In genomic region chr1:1121611-1122077, GRCh38 we compare ENCODE assay signal across 12 cellular contexts. TPM values are rescaled to one million over a fixed set of nuclear protein-coding genes. Genes with fewer than 3 reads are reported as not detected.
A peak's percentile ranks its signal among the peaks of the same experiment; 100 is the strongest.
DNase-seq lines count a peak whose midpoint lies in the region; ATAC-seq, FAIRE-seq and TF ChIP-seq lines count a peak whose summit lies in the region.
"Had no signal": no experiment of that assay in that cellular context is flagged by ENCODE, and none has a peak within 500 bp of the region (broad histone marks: within the 10 kb centered on the region; RNA-seq: fewer than 3 reads in every experiment).

No MANE protein-coding gene starts in this region.

- H3K9ac ChIP-seq in BLaER1, result peak overlapping the region; percentile 67; the same call in 1 of the 2 replicates
- H3K9ac ChIP-seq in IMR-90 (ENCODE audit: low read depth, low read length), result no peak overlapping the region
- no peak overlapping the region for H3K9ac ChIP-seq in H1 (replicated peaks in 1 of 4; ENCODE audit: extremely low read depth in 1 of 4, low read depth in 3 of 4, low read length in 3 of 4)

- H2BK20ac ChIP-seq in IMR-90 (ENCODE audit: low read depth, low read length) (no peak overlapping the region), H1 (ENCODE audit: low read length) (no peak overlapping the region)

- H3K18ac ChIP-seq in IMR-90 (ENCODE audit: low read depth, low read length) (no peak overlapping the region), H1 (ENCODE audit: extremely low read depth, low read length) (peak overlapping the region; percentile 32; the same call in 1 of the 2 replicates)

- no peak overlapping the region for H3K56ac ChIP-seq in IMR-90 (ENCODE audit: extremely low read depth, insufficient read depth, low read length)
- no peak overlapping the region for H3K56ac ChIP-seq in H1 (replicated peaks; ENCODE audit: insufficient read length, low read depth, low read length)

- no peaks in the 10 kb centered on the region for H3K79me1 ChIP-seq in IMR-90 (ENCODE audit: low read depth in 1 of 2, low read length in 2 of 2)
- no peaks in the 10 kb centered on the region for H3K79me1 ChIP-seq in H1 (ENCODE audit: low read depth, low read length)

- TF ChIP-seq CTCF in IMR-90 (conservative IDR thresholded peaks at IDR 0.05; ENCODE audit: low read depth, low read length), result no peak
- TF ChIP-seq CTCF in H1 (IDR thresholded peaks at IDR 0.05; ENCODE audit: control extremely low read depth in 1 of 3, insufficient read depth in 1 of 3, low read depth in 1 of 3, low read length in 3 of 3), result no peak

- no TSS peak for BruUV-seq in IMR-90 (replicated peaks; lab: Mats Ljungman, UMichigan)

- TF ChIP-seq RAD21 in IMR-90 (IDR thresholded peaks at IDR 0.05; ENCODE audit: low read length) (no peak), H1 (IDR thresholded peaks at IDR 0.05 in 1 of 2, conservative IDR thresholded peaks at IDR 0.05 in 1 of 2; ENCODE audit: low read depth in 2 of 2, low read length in 2 of 2) (no peak)

- in situ Hi-C loops in IMR-90 (cut with MboI; ENCODE audit: low sequenced_read_pairs), result no loop called here

- peak overlapping the region; percentile 69 for H2AK9ac ChIP-seq in IMR-90 (replicated peaks; ENCODE audit: low read depth, low read length, poor library complexity)

- H3K36me3 ChIP-seq in BLaER1, result no peaks in the 10 kb centered on the region
- no peaks in the 10 kb centered on the region for H3K36me3 ChIP-seq in IMR-90 (ENCODE audit: control insufficient read depth, insufficient read depth, low read length)
- no peaks in the 10 kb centered on the region for H3K36me3 ChIP-seq in H1 (ENCODE audit: control insufficient read depth in 2 of 4, insufficient read depth in 4 of 4, low read length in 3 of 4)
- H3K36me3 ChIP-seq in neuron (ENCODE audit: insufficient read depth, low read length), result no peaks in the 10 kb centered on the region
- H3K36me3 ChIP-seq: cardiac muscle cell, lower lobe of right lung had no signal

- peak overlapping the region; percentile 93 for H3K4me2 ChIP-seq in BLaER1
- no peak overlapping the region for H3K4me2 ChIP-seq in IMR-90 (ENCODE audit: low read depth, low read length)
- H3K4me2 ChIP-seq in H1 (ENCODE audit: insufficient read depth in 1 of 2, low read depth in 2 of 2, low read length in 2 of 2), result no peak overlapping the region

- H3K23me2 ChIP-seq in H1 (ENCODE audit: low read depth, low read length), result peaks cover 1% of the 10 kb centered on the region; the same call in 1 of the 2 replicates

- DNase-seq in IMR-90 (no peak), H1 (ENCODE audit: low read depth in 1 of 2, low spot score in 2 of 2) (no peak), glomerular visceral epithelial cell (ENCODE audit: extremely low spot score) (no peak), T-helper 2 cell (no peak)
- DNase-seq in activated effector memory CD4-positive, alpha-beta T cell treated with anti-CD3 and anti-CD28 coated beads, Interleukin-2, amount 50 U/mL, for 16 hours, result no peak

- H3K9me3 ChIP-seq in BLaER1, result no peaks in the 10 kb centered on the region
- H3K9me3 ChIP-seq in IMR-90 (ENCODE audit: control insufficient read depth, insufficient read depth, low read length), result 0 out of 2 replicates have a peak, but pooled peaks cover 3% of the 10 kb centered on the region
- peaks cover 0 to 8% of the 10 kb centered on the region in 2 experiments; a peak in 1 of 4 replicates for H3K9me3 ChIP-seq in H1 (ENCODE audit: insufficient read depth in 2 of 2, low read depth in 1 of 2, low read length in 1 of 2)
- H3K9me3 ChIP-seq in neuron (ENCODE audit: low read length), result no peaks in the 10 kb centered on the region
- H3K9me3 ChIP-seq: lower lobe of right lung had no signal

- H3K27ac ChIP-seq in BLaER1 (peak overlapping the region; percentile 72; the same call in 1 of the 2 replicates), IMR-90 (ENCODE audit: insufficient read depth, low read length) (no peak overlapping the region), H1 (ENCODE audit: low read depth, low read length) (no peak overlapping the region)
- H3K27ac ChIP-seq: cardiac muscle cell, lower lobe of right lung had no signal

- no peak overlapping the region for H4K91ac ChIP-seq in IMR-90 (ENCODE audit: insufficient read depth, low read depth, low read length)
- H4K91ac ChIP-seq in H1 (replicated peaks; ENCODE audit: insufficient read length, low read length), result no peak overlapping the region

- H4K8ac ChIP-seq in IMR-90 (ENCODE audit: low read depth in 2 of 2, low read length in 2 of 2) (no peak overlapping the region; a peak in 1 of 4 replicates), H1 (ENCODE audit: extremely low read depth, insufficient read depth, low read length) (peak overlapping the region; percentile 90)

- intact Hi-C loops in IMR-90 (cut with micrococcal nuclease), result loop anchor here (1.0 to 5.0 kb wide), 3 partner anchors 109 to 186 kb away; partner anchors contain the start of genes ACAP3 and PUSL1

- H2BK15ac ChIP-seq in IMR-90 (ENCODE audit: low read depth, low read length) (no peak overlapping the region), H1 (ENCODE audit: low read length) (no peak overlapping the region)

- TF ChIP-seq EP300 in H1 (IDR thresholded peaks at IDR 0.05; ENCODE audit: borderline replicate concordance in 1 of 2, low read depth in 2 of 2, low read length in 2 of 2), result no peak

- POLR2A ChIA-PET in IMR-90 (lab: Charles Lee; ENCODE audit: unreplicated experiment), result interaction anchor here (0.5 kb wide), 1 partner anchor 158 kb away, joined by 4 read pairs; no protein-coding TSS in a partner anchor
- POLR2A ChIA-PET in H1 (lab: Charles Lee; ENCODE audit: partially characterized antibody), result no interaction called here

- H2BK5ac ChIP-seq in IMR-90 (ENCODE audit: low read depth, low read length, poor library complexity, severe bottlenecking) (no peak overlapping the region), H1 (ENCODE audit: low read depth, low read length) (no peak overlapping the region)

- TF ChIP-seq POLR2A in IMR-90 (IDR thresholded peaks at IDR 0.05; ENCODE audit: low read depth, low read length) (no peak), H1 (IDR thresholded peaks at IDR 0.05; ENCODE audit: control extremely low read depth in 1 of 2, low read depth in 2 of 2, low read length in 2 of 2) (no peak)

- 76% methylated on average over 2 of the region's 15 CpGs; no CpG with 5 or more reads in 1 of the 2 experiments for WGBS in IMR-90 (ENCODE audit: extremely low coverage in 2 of 2, insufficient read length in 1 of 2), 2 experiments
- WGBS in H1 (ENCODE audit: extremely low coverage in 1 of 2, insufficient coverage in 1 of 2, insufficient read length in 1 of 2, insufficient replicate concordance in 2 of 2, low coverage in 1 of 2, low lambda C conversion rate in 2 of 2, missing lambda C conversion rate in 1 of 2), 2 experiments, result 81% methylated on average over 13 of the region's 15 CpGs; no CpG with 5 or more reads in 1 of the 2 experiments

- CTCF ChIA-PET in IMR-90 (lab: Yijun Ruan, JAX), result interaction anchor here (1.7 to 2.0 kb wide), 3 partner anchors 110 to 170 kb away, joined by 4 to 11 read pairs (median 6); partner anchors contain the start of genes B3GALT6 and SDF4
- CTCF ChIA-PET in H1 (lab: Charles Lee; ENCODE audit: partially characterized antibody), result interaction anchor here (0.8 to 3.6 kb wide), 44 partner anchors 9 to 250 kb away, joined by 3 to 39 read pairs (median 6); partner anchors contain the start of genes B3GALT6, C1QTNF12, RNF223 and SDF4

- H3K4me1 ChIP-seq in BLaER1, result peaks cover 68% of the 10 kb centered on the region
- 0 out of 2 replicates have a peak, but pooled peaks cover 1% of the 10 kb centered on the region for H3K4me1 ChIP-seq in IMR-90 (ENCODE audit: control insufficient read depth, insufficient read depth, low read length)
- H3K4me1 ChIP-seq in H1 (replicated peaks in 1 of 4; ENCODE audit: control insufficient read depth in 3 of 4, insufficient read depth in 4 of 4, low read length in 3 of 4), result peaks cover 0 to 5% (median 2%) of the 10 kb centered on the region in 4 experiments; a peak in 4 of 7 replicates
- peaks cover 2% of the 10 kb centered on the region for H3K4me1 ChIP-seq in neuron (ENCODE audit: insufficient read depth, low read length)

- H3K23ac ChIP-seq in IMR-90 (ENCODE audit: low read depth, low read length) (no peak overlapping the region), H1 (ENCODE audit: insufficient read length) (no peak overlapping the region)

- H3K27me3 ChIP-seq in BLaER1 (peaks cover 37% of the 10 kb centered on the region), IMR-90 (ENCODE audit: control insufficient read depth, insufficient read depth, low read length) (no peaks in the 10 kb centered on the region; the same call in 1 of the 2 replicates), H1 (replicated peaks in 1 of 4; ENCODE audit: control insufficient read depth in 3 of 4, extremely low read depth in 1 of 4, insufficient read depth in 3 of 4, low read length in 3 of 4) (peaks cover 2 to 19% (median 15%) of the 10 kb centered on the region in 4 experiments; a peak in 6 of 7 replicates), neuron (ENCODE audit: insufficient read depth, low read length) (peaks cover 33% of the 10 kb centered on the region)

- H3K14ac ChIP-seq in IMR-90 (replicated peaks; ENCODE audit: low read depth, low read length) (no peak overlapping the region), H1 (ENCODE audit: insufficient read length) (no peak overlapping the region)

- H2AFZ ChIP-seq in IMR-90 (replicated peaks; ENCODE audit: low read length, poor library complexity), result peak overlapping the region; percentile 91
- H2AFZ ChIP-seq in H1 (ENCODE audit: low read length), result no peak overlapping the region
- peak overlapping the region; percentile 19 for H2AFZ ChIP-seq in neuron (ENCODE audit: low read depth, low read length)

- no peak overlapping the region for H4K5ac ChIP-seq in IMR-90 (ENCODE audit: low read depth, low read length)
- H4K5ac ChIP-seq in H1 (ENCODE audit: insufficient read length, low read depth, low read length), result no peak overlapping the region

- no peak overlapping the region for H2BK12ac ChIP-seq in H1 (ENCODE audit: low read depth, low read length)

- H3K4me3 ChIP-seq in BLaER1 (no peak overlapping the region), IMR-90 (ENCODE audit: insufficient read depth, low read depth, low read length) (no peak overlapping the region), H1 (ENCODE audit: extremely low read depth in 1 of 4, insufficient read depth in 2 of 4, low read depth in 3 of 4, low read length in 4 of 4) (no peak overlapping the region), neuron (ENCODE audit: low read length) (no peak overlapping the region)
- H3K4me3 ChIP-seq: cardiac muscle cell had no signal

- H2BK120ac ChIP-seq in IMR-90 (ENCODE audit: low read depth, low read length) (no peak overlapping the region), H1 (replicated peaks; ENCODE audit: low read depth, low read length) (no peak overlapping the region)

- H3K4ac ChIP-seq in IMR-90 (ENCODE audit: low read depth, low read length) (0 out of 2 replicates have a peak overlapping the region, but pooled peaks have one; percentile 35), H1 (replicated peaks; ENCODE audit: insufficient read length, low read depth, low read length) (no peak overlapping the region)

- ATAC-seq in IMR-90 (ENCODE audit: low read depth), result peak; percentile 52
- ATAC-seq in GM18861 (IDR thresholded peaks at IDR 0.05; ENCODE audit: unreplicated experiment), result no peak

- H2AK5ac ChIP-seq in IMR-90 (ENCODE audit: low read depth, low read length) (no peak overlapping the region), H1 (ENCODE audit: low read depth, low read length) (no peak overlapping the region)

- peaks cover 9% of the 10 kb centered on the region for H3K9me1 ChIP-seq in IMR-90 (ENCODE audit: insufficient read depth, low read length)

- no peaks in the 10 kb centered on the region for H4K20me1 ChIP-seq in BLaER1
- H4K20me1 ChIP-seq in IMR-90 (ENCODE audit: insufficient read depth, low read length), result no peaks in the 10 kb centered on the region
- H4K20me1 ChIP-seq in H1 (replicated peaks in 1 of 2; ENCODE audit: control insufficient read depth in 1 of 2, insufficient read depth in 2 of 2, low read length in 2 of 2), result peaks cover 0 to 3% of the 10 kb centered on the region in 2 experiments

- no peak for FAIRE-seq in H1 (lab: Jason Lieb, UNC)

- no peaks in the 10 kb centered on the region for H3K79me2 ChIP-seq in H1 (ENCODE audit: control insufficient read depth in 1 of 2, insufficient read depth in 2 of 2, low read length in 2 of 2)

- dilution Hi-C loops in IMR-90 (cut with HindIII; ENCODE audit: low sequenced_read_pairs, unreplicated experiment), result no loop called here

RNA-seq across cellular contexts. Expression of gene C1orf159, which starts 5.8 kb away (rescaled TPM):
- total RNA-seq in IMR-90 (2012; rRNA removed), result 2.5 and 2.9 TPM in 2 replicates
- polyA plus RNA-seq in IMR-90 (2012; rRNA removed) (12.6 and 15.5 TPM in 2 replicates), H1 (2011; rRNA removed) (10.0 and 15.7 TPM in 2 replicates)
- 8.0 and 11.2 TPM in 2 replicates for polyA plus RNA-seq in IMR-90 (2012; cell fraction: cytosol; rRNA removed)
- 44.8 and 112 TPM in 2 replicates for polyA plus RNA-seq in IMR-90 (2012; cell fraction: nucleus; rRNA removed; ENCODE audit: low replicate concordance)
- 10.9 and 12.4 TPM in 2 replicates for total RNA-seq in H1 (2021; fragmentation: NEBNext Ultra II Directional; extraction: Animal tissue kit (Norgen Biotek cat#: 25700))
- polyA plus RNA-seq in H1 (2011; cell fraction: cytosol; rRNA removed), result 11.1 TPM
- polyA plus RNA-seq in H1 (2011; cell fraction: nucleus; rRNA removed), result 45.2 TPM
- 6.7 to 11.8 TPM (median 10.8 TPM) in 4 replicates for polyA plus RNA-seq in H1 (2012, experiment 1 of 2)
- polyA plus RNA-seq in H1 (2012, experiment 2 of 2), result 9.1 TPM
- 8.9 TPM for polyA plus RNA-seq in H1 (2013, experiment 1 of 2)
- polyA plus RNA-seq in H1 (2013, experiment 2 of 2), result 8.4 TPM
- 2.8 and 4.3 TPM in 2 replicates for polyA minus RNA-seq in H1 (2011; rRNA and poly(A)+ RNA removed)
- 5.1 TPM for polyA minus RNA-seq in H1 (2011; cell fraction: cytosol; rRNA and poly(A)+ RNA removed)
- polyA minus RNA-seq in H1 (2011; cell fraction: nucleus; rRNA and poly(A)+ RNA removed), result 14.2 TPM

RNA-seq across cellular contexts. Expression of gene RNF223, which starts 47.5 kb away (rescaled TPM):
- not detected in 2 replicates for total RNA-seq in IMR-90 (2012; rRNA removed)
- not detected in 2 replicates for polyA plus RNA-seq in IMR-90 (2012; rRNA removed)
- polyA plus RNA-seq in IMR-90 (2012; cell fraction: cytosol; rRNA removed), result not detected in 2 replicates
- not detected in 2 replicates for polyA plus RNA-seq in IMR-90 (2012; cell fraction: nucleus; rRNA removed; ENCODE audit: low replicate concordance)
- not detected in 2 replicates for total RNA-seq in H1 (2021; fragmentation: NEBNext Ultra II Directional; extraction: Animal tissue kit (Norgen Biotek cat#: 25700))
- not detected in 2 replicates for polyA plus RNA-seq in H1 (2011; rRNA removed)
- polyA plus RNA-seq in H1 (2011; cell fraction: cytosol; rRNA removed), result not detected
- not detected for polyA plus RNA-seq in H1 (2011; cell fraction: nucleus; rRNA removed)
- not detected in 4 replicates for polyA plus RNA-seq in H1 (2012, experiment 1 of 2)
- not detected for polyA plus RNA-seq in H1 (2012, experiment 2 of 2)
- polyA plus RNA-seq in H1 (2013, experiment 1 of 2), result 0.02 TPM
- polyA plus RNA-seq in H1 (2013, experiment 2 of 2), result not detected
- polyA minus RNA-seq in H1 (2011; rRNA and poly(A)+ RNA removed), result not detected in 2 replicates
- polyA minus RNA-seq in H1 (2011; cell fraction: cytosol; rRNA and poly(A)+ RNA removed), result not detected
- polyA minus RNA-seq in H1 (2011; cell fraction: nucleus; rRNA and poly(A)+ RNA removed), result 0.40 TPM
- total RNA-seq: fibroblast of villous mesenchyme, M059J had no signal
- polyA plus RNA-seq: cardiac muscle cell had no signal

RNA-seq across cellular contexts. Expression of gene TTLL10, which starts 52.0 kb away (rescaled TPM):
- total RNA-seq in IMR-90 (2012; rRNA removed), result not detected in 2 replicates
- polyA plus RNA-seq in IMR-90 (2012; rRNA removed) (not detected in 2 replicates), H1 (2011; rRNA removed) (1.1 and 2.0 TPM in 2 replicates)
- not detected in 2 replicates for polyA plus RNA-seq in IMR-90 (2012; cell fraction: cytosol; rRNA removed)
- not detected in 2 replicates for polyA plus RNA-seq in IMR-90 (2012; cell fraction: nucleus; rRNA removed; ENCODE audit: low replicate concordance)
- total RNA-seq in H1 (2021; fragmentation: NEBNext Ultra II Directional; extraction: Animal tissue kit (Norgen Biotek cat#: 25700)), result 1.6 and 1.7 TPM in 2 replicates
- 1.0 TPM for polyA plus RNA-seq in H1 (2011; cell fraction: cytosol; rRNA removed)
- polyA plus RNA-seq in H1 (2011; cell fraction: nucleus; rRNA removed), result 3.8 TPM
- polyA plus RNA-seq in H1 (2012, experiment 1 of 2), result 0.94 to 4.7 TPM (median 1.1 TPM) in 4 replicates
- 0.24 TPM for polyA plus RNA-seq in H1 (2012, experiment 2 of 2)
- polyA plus RNA-seq in H1 (2013, experiment 1 of 2), result 0.73 TPM
- polyA plus RNA-seq in H1 (2013, experiment 2 of 2), result 0.55 TPM
- 0.51 and 1.3 TPM in 2 replicates for polyA minus RNA-seq in H1 (2011; rRNA and poly(A)+ RNA removed)
- not detected for polyA minus RNA-seq in H1 (2011; cell fraction: cytosol; rRNA and poly(A)+ RNA removed)
- 1.5 TPM for polyA minus RNA-seq in H1 (2011; cell fraction: nucleus; rRNA and poly(A)+ RNA removed)
- total RNA-seq: cardiac muscle cell, fibroblast of villous mesenchyme, M059J had no signal
